Comparison of ENCODE assay signal across 8 cellular contexts in genomic region chr2:9423100-9423921, GRCh38. TPM values are rescaled to one million over a fixed set of nuclear protein-coding genes. Genes with fewer than 3 reads are reported as not detected.
A peak's percentile ranks its signal among the peaks of the same experiment; 100 is the strongest.
DNase-seq lines count a peak whose midpoint lies in the region; ATAC-seq, FAIRE-seq and TF ChIP-seq lines count a peak whose summit lies in the region.

Gene CPSF3 (plus strand): TSS chr2:9423654. CDS start chr2:9423774, 120 bp downstream.
Gene ITGB1BP1 (minus strand): TSS chr2:9423528. CDS start chr2:9418697, 4,831 bp downstream.

- peak; percentile 98 to 99 for DNase-seq in NCI-H187 (lab: John Stamatoyannopoulos, UW)
- peak; percentile 88 to 98 (median 95) for DNase-seq in T-helper 2 cell
- peak; percentile 99 for DNase-seq in left ventricle myocardium superior
- DNase-seq in psoas muscle, result peak; percentile 98 to 99
- DNase-seq in urothelium cell line (ENCODE audit: low spot score), result peak; percentile 100

- H3K4me1 ChIP-seq in psoas muscle, result peaks cover 35% of the 10 kb centered on the region

- no peaks in the 10 kb centered on the region for H3K9me3 ChIP-seq in psoas muscle

- H3K27me3 ChIP-seq in psoas muscle (ENCODE audit: insufficient read depth in 3 of 3, low read length in 2 of 3), result no peaks in the 10 kb centered on the region

- FAIRE-seq in urothelium cell line (lab: Jason Lieb, UNC), result no peak

- H3K36me3 ChIP-seq in psoas muscle (ENCODE audit: insufficient read depth in 1 of 2, low read depth in 1 of 2), result peaks cover 0 to 7% of the 10 kb centered on the region in 2 donors

- no peak for TF ChIP-seq CTCF in psoas muscle (IDR thresholded peaks at IDR 0.05)

- intact Hi-C loops in left ventricle myocardium superior (cut with micrococcal nuclease), result no loop called here
- intact Hi-C loops in psoas muscle (cut with DNase I), result loop anchor here (10.0 kb wide), 2 partner anchors 279 to 1021 kb away; partner anchors contain the start of gene ODC1 (in 1 of the 2)

- H3K27ac ChIP-seq in angular gyrus (ENCODE audit: low read depth, low read length) (peak within 1 kb of the TSS; percentile 79), psoas muscle (peak within 1 kb of the TSS; percentile 86)

- WGBS in psoas muscle, 3 donors, result 0 to 1% (median 0%) methylated on average over 59 to 91 of the region's 91 CpGs

- ATAC-seq in GM18498 (IDR thresholded peaks at IDR 0.05; ENCODE audit: unreplicated experiment) (peak; percentile 81), HG02938 (IDR thresholded peaks at IDR 0.05; ENCODE audit: unreplicated experiment) (peak; percentile 84), left ventricle myocardium superior (peak; percentile 97), psoas muscle (peak; percentile 97 to 98 (median 98))

- peak within 1 kb of the TSS; percentile 89 for H3K4me3 ChIP-seq in psoas muscle

RNA-seq across cellular contexts. Expression of gene CPSF3, which starts in this region (rescaled TPM):
- total RNA-seq in left ventricle myocardium superior (15.5 TPM), psoas muscle (10 to 100 TPM; 14.4 to 21.8 (median 17.8) TPM)
- polyA plus RNA-seq in psoas muscle, result 10 to 100 TPM; 11.3 to 21.7 (median 19.3) TPM

RNA-seq across cellular contexts. Expression of gene ITGB1BP1, which starts in this region (rescaled TPM):
- 102 TPM for total RNA-seq in left ventricle myocardium superior
- 100 to 1,000 TPM in 1 of 4 donors, 10 to 100 TPM in 3; 47.5 to 138 (median 69.2) TPM for total RNA-seq in psoas muscle
- polyA plus RNA-seq in psoas muscle, result 100 to 1,000 TPM in 1 of 3 donors, 10 to 100 TPM in 2; 74.1 to 116 (median 94.9) TPM

Comparison
In these comparisons a context has a peak if more than half of its experiments do, and no peak if none do; other contexts are left out.
1. Peak in every context shown above with its lines: DNase-seq, ATAC-seq, H3K4me3 ChIP-seq and H3K27ac ChIP-seq.